ENCODE assay signal across 20 cellular contexts in genomic region chr11:16195659-16196058, GRCh38.
A peak's percentile ranks its signal among the peaks of the same experiment; 100 is the strongest.
DNase-seq lines count a peak whose midpoint lies in the region; ATAC-seq and TF ChIP-seq lines count a peak whose summit lies in the region.
"Had no signal": no experiment of that assay in that cellular context is flagged by ENCODE, and none has a peak within 500 bp of the region (broad histone marks: within the 10 kb centered on the region; RNA-seq: fewer than 3 reads in every experiment).

No MANE protein-coding gene starts in this region.

- DNase-seq in Caco-2 = peak in 1 of 2 experiments; percentile 31
- DNase-seq in NCI-H446 (lab: John Stamatoyannopoulos, UW) = peak; percentile 66 to 75
- peak; percentile 14 for DNase-seq in choroid plexus epithelial cell (ENCODE audit: low read depth)
- DNase-seq in osteocyte (ENCODE audit: extremely low spot score, unreplicated experiment) = no peak
- no peak for DNase-seq in medulla oblongata (ENCODE audit: extremely low spot score)
- DNase-seq in activated CD4-positive, alpha-beta memory T cell treated with anti-CD3 and anti-CD28 coated beads for 36 hours = no peak
- DNase-seq: activated naive CD4-positive, alpha-beta T cell treated with anti-CD3 and anti-CD28 coated beads for 36 hours; central memory CD4-positive, alpha-beta T cell; endodermal cell; H7; NCI-H2107; RPMI8226; sigmoid colon; stimulated activated CD4-positive, alpha-beta T cell treated with anti-CD3 and anti-CD28 coated beads, Interleukin-4, amount 100 ng/mL, for 24 hours; testis had no signal

- no peak overlapping the region for H3K4me3 Mint-ChIP-seq in Caco-2 (ENCODE audit: unreplicated experiment)
- H3K4me3 Mint-ChIP-seq in osteocyte (ENCODE audit: unreplicated experiment) = no peak overlapping the region
- no peak overlapping the region for H3K4me3 Mint-ChIP-seq in activated CD4-positive, alpha-beta memory T cell treated with anti-CD3 and anti-CD28 coated beads for 36 hours
- H3K4me3 Mint-ChIP-seq: activated naive CD4-positive, alpha-beta T cell treated with anti-CD3 and anti-CD28 coated beads for 36 hours; endodermal cell; memory B cell had no signal

- no TSS peak for BruUV-seq in Caco-2 (replicated peaks; lab: Mats Ljungman, UMichigan)

- ATAC-seq in HG02610 (IDR thresholded peaks at IDR 0.05; ENCODE audit: unreplicated experiment) (no peak), HG02938 (IDR thresholded peaks at IDR 0.05; ENCODE audit: unreplicated experiment) (no peak)

- no peaks in the 10 kb centered on the region for H3K27me3 Mint-ChIP-seq in Caco-2 (ENCODE audit: insufficient read depth, unreplicated experiment)
- H3K27me3 Mint-ChIP-seq in osteocyte (ENCODE audit: unreplicated experiment) = no peaks in the 10 kb centered on the region
- no peaks in the 10 kb centered on the region for H3K27me3 Mint-ChIP-seq in activated CD4-positive, alpha-beta memory T cell treated with anti-CD3 and anti-CD28 coated beads for 36 hours
- H3K27me3 Mint-ChIP-seq: memory B cell had no signal

- TF ChIP-seq CTCF in Caco-2 (IDR thresholded peaks at IDR 0.05; ENCODE audit: insufficient read depth in 1 of 2, low read depth in 1 of 2, low read length in 1 of 2, severe bottlenecking in 1 of 2, unreplicated experiment in 1 of 2) (no peak), choroid plexus epithelial cell (conservative IDR thresholded peaks at IDR 0.05; ENCODE audit: low read depth, low read length) (no peak), osteocyte (IDR thresholded peaks at IDR 0.05) (no peak)

- H3K9me3 ChIP-seq in Caco-2 = no peaks in the 10 kb centered on the region
- H3K9me3 ChIP-seq: BLaER1 treated with 17β-estradiol and CSF1 and Interleukin-3, amounts not matched to agents 10 nM and 100 nM; neutrophil; sigmoid colon; testis had no signal

- H3K27me3 ChIP-seq in Caco-2 (replicated peaks; ENCODE audit: control insufficient read depth, insufficient read depth, low read length) = no peaks in the 10 kb centered on the region
- H3K27me3 ChIP-seq: BLaER1 treated with 17β-estradiol and CSF1 and Interleukin-3, amounts not matched to agents 10 nM and 100 nM; neutrophil; sigmoid colon; testis had no signal

- H3K36me3 ChIP-seq in Caco-2 (ENCODE audit: control insufficient read depth, insufficient read depth, low read length) = no peaks in the 10 kb centered on the region
- H3K36me3 ChIP-seq: BLaER1 treated with 17β-estradiol and CSF1 and Interleukin-3, amounts not matched to agents 10 nM and 100 nM; neutrophil; sigmoid colon had no signal

- CTCF ChIA-PET in Caco-2 (lab: Charles Lee) = no interaction called here
- CTCF ChIA-PET in activated CD4-positive, alpha-beta memory T cell treated with anti-CD3 and anti-CD28 coated beads for 36 hours (lab: Charles Lee) = no interaction called here

- peaks cover 48% of the 10 kb centered on the region for H3K4me1 ChIP-seq in Caco-2
- H3K4me1 ChIP-seq: sigmoid colon had no signal

- peak overlapping the region; percentile 71 for H3K27ac Mint-ChIP-seq in Caco-2 (ENCODE audit: unreplicated experiment)
- H3K27ac Mint-ChIP-seq in osteocyte (ENCODE audit: unreplicated experiment) = peak overlapping the region; percentile 78
- H3K27ac Mint-ChIP-seq in activated CD4-positive, alpha-beta memory T cell treated with anti-CD3 and anti-CD28 coated beads for 36 hours = no peak overlapping the region
- H3K27ac Mint-ChIP-seq: activated naive CD4-positive, alpha-beta T cell treated with anti-CD3 and anti-CD28 coated beads for 36 hours; endodermal cell; memory B cell had no signal

- H3K9me3 Mint-ChIP-seq in Caco-2 (ENCODE audit: unreplicated experiment) (no peaks in the 10 kb centered on the region), osteocyte (ENCODE audit: unreplicated experiment) (no peaks in the 10 kb centered on the region)
- H3K9me3 Mint-ChIP-seq in activated CD4-positive, alpha-beta memory T cell treated with anti-CD3 and anti-CD28 coated beads for 36 hours = peaks cover 4% of the 10 kb centered on the region
- H3K9me3 Mint-ChIP-seq: activated naive CD4-positive, alpha-beta T cell treated with anti-CD3 and anti-CD28 coated beads for 36 hours; endodermal cell; memory B cell had no signal

- intact Hi-C loops in Caco-2 (cut with micrococcal nuclease; ENCODE audit: unreplicated experiment) = no loop called here
- intact Hi-C loops in activated CD4-positive, alpha-beta memory T cell treated with anti-CD3 and anti-CD28 coated beads for 36 hours (cut with micrococcal nuclease) = no loop called here

- POLR2A ChIA-PET in Caco-2 (lab: Charles Lee) = no interaction called here
- POLR2A ChIA-PET in activated CD4-positive, alpha-beta memory T cell treated with anti-CD3 and anti-CD28 coated beads for 36 hours (lab: Charles Lee) = no interaction called here

- H3K4me1 Mint-ChIP-seq in Caco-2 (ENCODE audit: low read depth, unreplicated experiment) = peaks cover 41% of the 10 kb centered on the region
- H3K4me1 Mint-ChIP-seq in osteocyte (ENCODE audit: unreplicated experiment) = peaks cover 55% of the 10 kb centered on the region
- no peaks in the 10 kb centered on the region for H3K4me1 Mint-ChIP-seq in activated CD4-positive, alpha-beta memory T cell treated with anti-CD3 and anti-CD28 coated beads for 36 hours (ENCODE audit: low read depth)
- H3K4me1 Mint-ChIP-seq: memory B cell had no signal

- H3K36me3 Mint-ChIP-seq in Caco-2 (ENCODE audit: insufficient read depth, unreplicated experiment) (no peaks in the 10 kb centered on the region), osteocyte (ENCODE audit: unreplicated experiment) (no peaks in the 10 kb centered on the region)
- no peaks in the 10 kb centered on the region for H3K36me3 Mint-ChIP-seq in activated CD4-positive, alpha-beta memory T cell treated with anti-CD3 and anti-CD28 coated beads for 36 hours
- H3K36me3 Mint-ChIP-seq: memory B cell had no signal

- H3K4me3 ChIP-seq in Caco-2 (ENCODE audit: low read depth, low read length) (no peak overlapping the region), choroid plexus epithelial cell (ENCODE audit: low read depth, low read length) (no peak overlapping the region)
- H3K4me3 ChIP-seq: BLaER1 treated with 17β-estradiol and CSF1 and Interleukin-3, amounts not matched to agents 10 nM and 100 nM; sigmoid colon; testis had no signal

Comparison
In these comparisons a context has a peak if more than half of its experiments do, and no peak if none do; other contexts are left out.
1. DNase-seq: peak in NCI-H446 (2 of 2) and choroid plexus epithelial cell (single experiment); none in osteocyte (single experiment), medulla oblongata (single experiment) and activated CD4-positive, alpha-beta memory T cell treated with anti-CD3 and anti-CD28 coated beads for 36 hours (single experiment).